ENCODE assay signal across 30 cellular contexts in the genomic region with DNA sequence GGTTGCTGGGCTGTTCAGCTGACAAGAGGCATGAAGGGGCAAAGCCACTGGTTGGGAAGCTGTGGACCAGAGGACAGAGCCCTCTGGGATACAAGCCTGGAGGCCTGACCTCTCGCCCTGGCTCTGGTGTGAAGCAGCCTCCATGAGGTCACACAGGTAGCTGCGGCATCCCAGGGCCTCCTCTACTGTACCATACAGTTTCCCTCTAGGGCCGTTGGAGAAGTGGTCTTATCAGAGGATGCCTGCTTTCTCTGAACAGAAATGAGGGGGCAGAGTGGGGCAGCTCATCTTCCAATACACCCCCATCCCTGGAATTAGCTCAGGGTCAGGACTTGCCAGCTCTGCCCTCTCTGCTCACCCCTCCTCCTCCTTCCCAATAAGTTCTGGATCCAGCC.
DNase-seq lines count a peak whose midpoint lies in the region; ATAC-seq and TF ChIP-seq lines count a peak whose summit lies in the region.
"Had no signal": no experiment of that assay in that cellular context is flagged by ENCODE, and none has a peak within 500 bp of the region (broad histone marks: within the 10 kb centered on the region; RNA-seq: fewer than 3 reads in every experiment).

No MANE protein-coding gene starts in this region.

- H2AFZ ChIP-seq in PC-9, result no peak overlapping the region

- no peaks in the 10 kb centered on the region for H3K27me3 ChIP-seq in PC-9 (ENCODE audit: insufficient read depth, low read depth)
- H3K27me3 ChIP-seq in esophagus (ENCODE audit: control insufficient read depth in 1 of 2, insufficient read depth in 2 of 2, low read length in 2 of 2), result no peaks in the 10 kb centered on the region
- H3K27me3 ChIP-seq in spleen (replicated peaks in 1 of 7), result peaks cover 0 to 2% (median 0%) of the 10 kb centered on the region in 7 donors

- H3K4me3 ChIP-seq in PC-9, result no peak overlapping the region
- H3K4me3 ChIP-seq in esophagus (ENCODE audit: low read depth in 1 of 2, low read length in 2 of 2), result no peak overlapping the region
- no peak overlapping the region for H3K4me3 ChIP-seq in spleen
- H3K4me3 ChIP-seq: left ventricle myocardium inferior, psoas muscle had no signal

- no peaks in the 10 kb centered on the region for H3K79me2 ChIP-seq in PC-9 (ENCODE audit: low read depth)

- no peak for TF ChIP-seq CTCF in PC-9 (conservative IDR thresholded peaks at IDR 0.05)
- TF ChIP-seq CTCF in spleen (IDR thresholded peaks at IDR 0.05 in 8 of 11, conservative IDR thresholded peaks at IDR 0.05 in 3 of 11), result no peak

- WGBS in esophagus, 2 donors, result 46 to 60% methylated on average over 3 of the region's 3 CpGs
- 72 to 84% (median 76%) methylated on average over 3 of the region's 3 CpGs for WGBS in spleen, 5 donors

- peak; percentile 53 for DNase-seq in NOMO-1 treated with DMSO at 0.1 percent for 48 hours (lab: John Stamatoyannopoulos, UW; ENCODE audit: unreplicated experiment)
- no peak for DNase-seq in NOMO-1 treated with dmso at 0.1 percent for 144 hours (lab: John Stamatoyannopoulos, UW; ENCODE audit: unreplicated experiment)
- no peak for DNase-seq in PC-9
- DNase-seq in spleen, result peak; percentile 45
- DNase-seq in HuH-7.5 (ENCODE audit: low spot score), result no peak
- DNase-seq in SIG-M5 treated with dmso at 0.1 percent for 504 hours (lab: John Stamatoyannopoulos, UW; ENCODE audit: unreplicated experiment), result no peak
- DNase-seq: activated CD4-positive, alpha-beta T cell treated with anti-CD3 and anti-CD28 coated beads, Interleukin-2, amount 10 ng/mL, durations not matched to agents 7 days and 5 days; activated naive CD8-positive, alpha-beta T cell treated with anti-CD3 and anti-CD28 coated beads, Interleukin-2, amount 50 U/mL, for 24 hours; activated T-cell treated with anti-CD3 and anti-CD28 coated beads, Interleukin-2, amount 50 U/mL, for 4 hours; central memory CD4-positive, alpha-beta T cell; cortex of kidney; DMS79 treated with DMSO at 0.1 percent for 48 hours; effector memory CD4-positive, alpha-beta T cell; GDM1; H9; KG1; left ventricle myocardium inferior; NCI-H1417 treated with DMSO at 0.1 percent for 48 hours; NCI-H2107; NCI-H524; nucleus accumbens; psoas muscle; stimulated activated CD4-positive, alpha-beta T cell treated with anti-CD3 and anti-CD28 coated beads, Interleukin-15, amount 100 ng/mL, for 24 hours; stimulated activated CD4-positive, alpha-beta T cell treated with anti-CD3 and anti-CD28 coated beads, Interleukin-4, amount 100 ng/mL, for 4 hours had no signal

- intact Hi-C loops in PC-9 (cut with micrococcal nuclease; ENCODE audit: unreplicated experiment) (no loop called here), spleen (cut with DNase I; ENCODE audit: low total_unique reads) (no loop called here)

- H3K36me3 ChIP-seq in PC-9 (ENCODE audit: low read depth) (no peaks in the 10 kb centered on the region), esophagus (ENCODE audit: control insufficient read depth in 2 of 2, insufficient read depth in 2 of 2, low read length in 1 of 2) (peaks cover 0 to 15% of the 10 kb centered on the region in 2 donors), spleen (no peaks in the 10 kb centered on the region)
- H3K36me3 ChIP-seq: left ventricle myocardium inferior had no signal

- no peak for TF ChIP-seq POLR2A in spleen (IDR thresholded peaks at IDR 0.05)

- POLR2A ChIA-PET in PC-9 (lab: Charles Lee; ENCODE audit: unreplicated experiment), result no interaction called here

- CTCF ChIA-PET in PC-9 (lab: Charles Lee), result no interaction called here

- H3K27ac ChIP-seq in PC-9, result no peak overlapping the region
- H3K27ac ChIP-seq in esophagus (ENCODE audit: low read depth in 2 of 2, low read length in 1 of 2), result peak overlapping the region; percentile 84 to 96
- no peak overlapping the region for H3K27ac ChIP-seq in spleen
- H3K27ac ChIP-seq: epithelial cell of prostate, left ventricle myocardium inferior, psoas muscle had no signal

- H3K9me2 ChIP-seq in PC-9 (ENCODE audit: insufficient read depth), result no peaks in the 10 kb centered on the region; the same call in 1 of the 2 replicates

- no peaks in the 10 kb centered on the region for H3K9me3 ChIP-seq in PC-9 (ENCODE audit: insufficient read depth, low read depth)
- H3K9me3 ChIP-seq in esophagus (ENCODE audit: control insufficient read depth in 2 of 2, insufficient read depth in 1 of 2, low read depth in 1 of 2, low read length in 1 of 2), result no peaks in the 10 kb centered on the region
- H3K9me3 ChIP-seq in spleen, result no peaks in the 10 kb centered on the region
- H3K9me3 ChIP-seq: left ventricle myocardium inferior, psoas muscle had no signal

- no peaks in the 10 kb centered on the region; the same call in 1 of the 2 replicates for H3F3A ChIP-seq in PC-9 (ENCODE audit: insufficient read depth, low read depth)

- peaks cover 13% of the 10 kb centered on the region for H3K4me1 ChIP-seq in PC-9 (replicated peaks; ENCODE audit: insufficient read depth)
- peaks cover 4 to 38% of the 10 kb centered on the region in 2 donors for H3K4me1 ChIP-seq in esophagus (ENCODE audit: control insufficient read depth in 2 of 2, insufficient read depth in 2 of 2, low read length in 1 of 2)
- H3K4me1 ChIP-seq in spleen, result peaks cover 0 to 4% (median 0%) of the 10 kb centered on the region in 6 donors
- H3K4me1 ChIP-seq: left ventricle myocardium inferior, psoas muscle had no signal

- no peaks in the 10 kb centered on the region for H4K20me1 ChIP-seq in PC-9 (ENCODE audit: insufficient read depth)

- H3K4me2 ChIP-seq in PC-9, result peak overlapping the region; percentile 22; the same call in 1 of the 2 replicates

- ATAC-seq in HG03571 (IDR thresholded peaks at IDR 0.05; ENCODE audit: unreplicated experiment), result no peak
- ATAC-seq: activated naive CD8-positive, alpha-beta T cell treated with anti-CD3 and anti-CD28 coated beads, Interleukin-2, amount 50 U/mL, for 24 hours; activated T-cell treated with anti-CD3 and anti-CD28 coated beads, Interleukin-2, amount 50 U/mL, for 4 hours; psoas muscle; Right ventricle myocardium inferior; sciatic nerve; WTC11 had no signal

- BruUV-seq in PC-9 (replicated peaks; lab: Mats Ljungman, UMichigan), result no TSS peak

Comparison
In these comparisons a context has a peak if more than half of its experiments do, and no peak if none do; other contexts are left out.
1. DNase-seq: peak in NOMO-1 treated with DMSO at 0.1 percent for 48 hours (single experiment) and spleen (single experiment); none in NOMO-1 treated with dmso at 0.1 percent for 144 hours (single experiment), PC-9 (0 of 2), HuH-7.5 (single experiment) and SIG-M5 treated with dmso at 0.1 percent for 504 hours (single experiment).
2. H3K27ac ChIP-seq: peak in esophagus (2 of 2); none in PC-9 (single experiment) and spleen (0 of 8).